ENCODE assay signal across 23 cellular contexts in genomic region chr3:95511915-95512314, GRCh38.
"Had no signal": no experiment of that assay in that cellular context is flagged by ENCODE, and none has a peak within 500 bp of the region (broad histone marks: within the 10 kb centered on the region; RNA-seq: fewer than 3 reads in every experiment).

No MANE protein-coding gene starts in this region.

- H3K9me3 Mint-ChIP-seq: brain, neural progenitor cell had no signal

- H3K36me3 ChIP-seq: heart right ventricle, neural progenitor cell, sigmoid colon, uterus had no signal

- H3K27me3 Mint-ChIP-seq: brain; naive thymus-derived CD4-positive, alpha-beta T cell had no signal

- FAIRE-seq: kidney had no signal

- H3K4me1 Mint-ChIP-seq: brain; naive thymus-derived CD4-positive, alpha-beta T cell; neural progenitor cell had no signal

- H3K4me1 ChIP-seq: heart right ventricle, neural progenitor cell, sigmoid colon, testis, uterus had no signal

- H3K27ac Mint-ChIP-seq: activated naive CD4-positive, alpha-beta T cell treated with anti-CD3 and anti-CD28 coated beads, Interleukin-2, amount 50 U/mL, for 72 hours; brain; naive thymus-derived CD4-positive, alpha-beta T cell; neural progenitor cell; WTC11 had no signal

- H3K27me3 ChIP-seq: heart right ventricle, neural progenitor cell, sigmoid colon, testis, uterus had no signal

- H3K36me3 Mint-ChIP-seq: activated naive CD4-positive, alpha-beta T cell treated with anti-CD3 and anti-CD28 coated beads, Interleukin-2, amount 50 U/mL, for 72 hours; brain; naive thymus-derived CD4-positive, alpha-beta T cell; neural progenitor cell had no signal

- H3K4me3 ChIP-seq: heart right ventricle, lung, neural progenitor cell, sigmoid colon, testis, uterus had no signal

- H3K9me3 ChIP-seq: heart right ventricle, sigmoid colon, testis, uterus had no signal

- DNase-seq: activated gamma-delta T cell treated with Interleukin-2 at 50 U/mL for 16 hours; activated T-cell treated with anti-CD3 and anti-CD28 coated beads, Interleukin-2, amount 50 U/mL, for 1 hour; aorta; dermis blood vessel endothelial cell; effector CD8-positive, alpha-beta T cell; erythroblast; foreskin fibroblast; heart right ventricle; kidney; naive thymus-derived CD4-positive, alpha-beta T cell; posterior cingulate gyrus; retina; sigmoid colon; stimulated activated CD4-positive, alpha-beta T cell treated with anti-CD3 and anti-CD28 coated beads, Interleukin-2, amount 100 ng/mL, for 48 hours; stimulated activated naive CD4-positive, alpha-beta T cell; testis; trophoblast cell; uterus had no signal

- H3K27ac ChIP-seq: heart right ventricle, neural progenitor cell, sigmoid colon, testis, uterus had no signal

- H3K4me3 Mint-ChIP-seq: brain; naive thymus-derived CD4-positive, alpha-beta T cell; neural progenitor cell; WTC11 had no signal
